25 cellular contexts compared by ENCODE assay signal in the genomic region with DNA sequence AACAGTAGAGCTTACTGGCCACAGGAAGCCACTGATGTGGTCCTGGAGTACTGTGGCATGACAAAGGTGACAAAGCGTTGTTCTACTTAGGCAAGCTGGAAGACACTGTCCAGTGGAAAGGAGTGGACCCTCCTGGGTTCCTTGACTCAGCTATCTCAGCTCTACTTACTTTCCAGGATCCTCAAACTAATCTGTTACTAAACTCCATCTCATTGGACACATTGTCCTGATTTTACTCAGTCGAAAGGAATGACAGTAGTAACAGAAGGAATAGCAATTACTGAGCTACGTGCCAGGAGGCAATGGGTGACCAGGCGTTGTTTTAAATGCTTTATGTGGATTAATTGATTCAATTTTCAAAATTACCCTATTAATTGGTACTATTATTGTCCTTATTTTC.
"Had no signal": no experiment of that assay in that cellular context is flagged by ENCODE, and none has a peak within 500 bp of the region (broad histone marks: within the 10 kb centered on the region; RNA-seq: fewer than 3 reads in every experiment).

No MANE protein-coding gene starts in this region.

- H3K36me3 ChIP-seq: ascending aorta, brain microvascular endothelial cell, lower lobe of right lung, pancreas, prostate gland, spleen, tibial nerve had no signal

- H3K27me3 ChIP-seq: ascending aorta, brain microvascular endothelial cell, esophagus muscularis mucosa, pancreas, spleen, tibial nerve had no signal

- DNase-seq: activated CD4-positive, alpha-beta T cell treated with anti-CD3 and anti-CD28 coated beads for 48 hours; activated CD8-positive, alpha-beta memory T cell treated with anti-CD3 and anti-CD28 coated beads, Interleukin-2, amount 50 U/mL, for 48 hours; activated gamma-delta T cell; activated naive CD4-positive, alpha-beta T cell treated with anti-CD3 and anti-CD28 coated beads, Interleukin-2, amount 10 ng/mL, durations not matched to agents 7 days and 5 days; activated naive CD8-positive, alpha-beta T cell treated with anti-CD3 and anti-CD28 coated beads, Interleukin-2, amount 10 ng/mL, durations not matched to agents 7 days and 5 days; activated T-cell treated with anti-CD3 and anti-CD28 coated beads, Interleukin-2, amount 50 U/mL, for 24 hours; brain microvascular endothelial cell; foreskin melanocyte; glutamatergic neuron; hippocampal formation; left colon; lower lobe of right lung; mesenchymal stem cell; naive thymus-derived CD8-positive, alpha-beta T cell; nucleus accumbens; pancreas; retina; spleen; stimulated activated naive CD4-positive, alpha-beta T cell; T-helper 9 cell had no signal

- H3K27ac ChIP-seq: ascending aorta, brain microvascular endothelial cell, esophagus muscularis mucosa, lower lobe of right lung, pancreas, prostate gland, spleen, tibial nerve, VCaP had no signal

- H3K9me3 ChIP-seq: ascending aorta, esophagus muscularis mucosa, lower lobe of right lung, pancreas, prostate gland, spleen, tibial nerve had no signal

- H3K4me3 ChIP-seq: ascending aorta, esophagus muscularis mucosa, lower lobe of right lung, pancreas, prostate gland, spleen, tibial nerve had no signal

- H3K4me1 ChIP-seq: prostate gland had no signal

- ATAC-seq: left colon; lower lobe of right lung; naive thymus-derived CD8-positive, alpha-beta T cell; pancreas had no signal
